Comparison of ENCODE assay signal across 2 cellular contexts in the genomic region with DNA sequence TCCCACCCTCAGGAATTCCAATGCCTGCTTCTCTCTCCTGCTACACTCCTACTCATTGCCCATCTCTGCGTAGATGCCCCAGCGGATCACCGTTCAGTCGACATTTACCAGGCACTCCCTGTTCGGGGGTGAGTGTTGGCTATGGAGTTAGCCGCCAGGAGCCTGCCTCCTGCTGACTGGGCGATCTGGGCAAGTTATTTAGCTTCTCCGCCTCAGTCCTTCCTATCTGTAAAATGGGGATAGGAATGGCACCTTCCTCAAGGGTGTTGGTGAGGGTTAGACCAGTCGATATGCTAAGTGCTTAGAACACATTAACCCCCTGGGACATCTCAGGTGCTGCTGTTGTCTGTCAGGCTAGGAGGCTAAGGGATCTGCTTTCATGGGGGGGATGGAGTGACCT.
TF ChIP-seq lines count a peak whose summit lies in the region.

No MANE protein-coding gene starts in this region.

TF ChIP-seq in SK-N-SH, 30 proteins besides CTCF, POLR2A, EP300 and RAD21 (continued from another document):
- TF ChIP-seq ZBTB33 (IDR thresholded peaks at IDR 0.05; ENCODE audit: borderline replicate concordance, low read depth) (no peak), EZH2phosphoT487 (IDR thresholded peaks at IDR 0.05; ENCODE audit: borderline replicate concordance, low read depth) (no peak), ELF1 (IDR thresholded peaks at IDR 0.05) (no peak), FOSL2 (IDR thresholded peaks at IDR 0.05; ENCODE audit: borderline replicate concordance, low read depth) (no peak), FOXJ3 (CRISPR knock-in tag; IDR thresholded peaks at IDR 0.05) (no peak), GABPA (IDR thresholded peaks at IDR 0.05; ENCODE audit: low read depth) (no peak), FOXM1 (IDR thresholded peaks at IDR 0.05; ENCODE audit: low read depth) (no peak)

TF ChIP-seq in SK-N-SH treated with all-trans-retinoic acid at 6 μM for 48 hours, 23 proteins besides CTCF, POLR2A, EP300 and RAD21 (continued from another document):
- TF ChIP-seq ARNTL (CRISPR knock-in tag; IDR thresholded peaks at IDR 0.05; ENCODE audit: borderline replicate concordance, low read depth) (no peak), TCF4 (CRISPR knock-in tag; IDR thresholded peaks at IDR 0.05; ENCODE audit: borderline replicate concordance) (no peak), PATZ1 (CRISPR knock-in tag; IDR thresholded peaks at IDR 0.05; ENCODE audit: borderline replicate concordance) (no peak), GLIS3 (CRISPR knock-in tag; IDR thresholded peaks at IDR 0.05) (no peak), CSDC2 (CRISPR knock-in tag; IDR thresholded peaks at IDR 0.05) (no peak), PPARA (CRISPR knock-in tag; IDR thresholded peaks at IDR 0.05; ENCODE audit: borderline replicate concordance) (no peak), TSHZ2 (CRISPR knock-in tag; IDR thresholded peaks at IDR 0.05) (no peak), TOX (CRISPR knock-in tag; IDR thresholded peaks at IDR 0.05; ENCODE audit: borderline replicate concordance) (no peak), ZNF565 (CRISPR knock-in tag; conservative IDR thresholded peaks at IDR 0.05; ENCODE audit: low read depth) (no peak)
- TF ChIP-seq, protein P1, sequence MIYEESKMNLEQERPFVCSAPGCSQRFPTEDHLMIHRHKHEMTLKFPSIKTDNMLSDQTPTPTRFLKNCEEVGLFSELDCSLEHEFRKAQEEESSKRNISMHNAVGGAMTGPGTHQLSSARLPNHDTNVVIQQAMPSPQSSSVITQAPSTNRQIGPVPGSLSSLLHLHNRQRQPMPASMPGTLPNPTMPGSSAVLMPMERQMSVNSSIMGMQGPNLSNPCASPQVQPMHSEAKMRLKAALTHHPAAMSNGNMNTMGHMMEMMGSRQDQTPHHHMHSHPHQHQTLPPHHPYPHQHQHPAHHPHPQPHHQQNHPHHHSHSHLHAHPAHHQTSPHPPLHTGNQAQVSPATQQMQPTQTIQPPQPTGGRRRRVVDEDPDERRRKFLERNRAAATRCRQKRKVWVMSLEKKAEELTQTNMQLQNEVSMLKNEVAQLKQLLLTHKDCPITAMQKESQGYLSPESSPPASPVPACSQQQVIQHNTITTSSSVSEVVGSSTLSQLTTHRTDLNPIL (CRISPR knock-in tag; IDR thresholded peaks at IDR 0.05; ENCODE audit: low read depth): no peak
